Comparison of ENCODE assay signal across 29 cellular contexts in the genomic region with DNA sequence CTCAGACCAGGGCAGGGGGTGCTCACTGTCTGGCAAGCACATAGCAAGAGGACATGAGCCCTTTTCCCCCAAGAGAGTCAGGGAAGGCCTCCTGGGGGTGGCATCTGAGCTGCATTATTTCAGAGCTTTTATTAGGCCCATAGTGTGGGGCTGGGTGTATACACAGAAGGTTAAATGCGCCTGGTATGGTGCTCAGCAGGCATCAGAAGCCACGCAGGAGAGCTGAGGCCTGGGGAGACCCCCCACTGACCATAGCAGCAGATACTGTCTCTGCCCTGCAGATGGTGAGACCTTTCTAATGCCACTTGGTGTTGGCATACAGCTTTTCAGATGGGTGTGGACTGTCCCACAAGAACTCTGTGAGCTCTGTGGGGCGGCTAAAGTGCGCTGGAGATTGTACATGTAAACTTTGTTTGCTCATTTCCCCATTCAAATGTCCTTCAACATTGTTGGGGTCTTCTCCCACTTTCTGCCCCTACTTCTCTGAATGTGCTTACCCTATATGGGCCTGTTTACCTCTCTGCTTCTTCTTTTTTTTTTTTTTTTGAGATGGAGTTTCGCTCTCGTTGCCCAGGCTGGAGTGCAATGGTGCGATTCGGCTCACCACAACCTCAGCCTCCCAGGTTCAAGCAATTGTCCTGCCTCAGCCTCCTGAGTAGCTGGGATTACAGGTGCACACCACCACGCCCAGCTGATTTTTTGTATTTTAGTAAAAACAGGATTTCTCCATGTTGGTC.
"Had no signal": no experiment of that assay in that cellular context is flagged by ENCODE, and none has a peak within 500 bp of the region (broad histone marks: within the 10 kb centered on the region; RNA-seq: fewer than 3 reads in every experiment).

No MANE protein-coding gene starts in this region.

- H3K36me3 ChIP-seq: adrenal gland, WERI-Rb-1 had no signal

- ATAC-seq: activated CD4-positive, alpha-beta T cell treated with anti-CD3 and anti-CD28 coated beads for 36 hours; activated CD8-positive, alpha-beta memory T cell treated with anti-CD3 and anti-CD28 coated beads, Interleukin-2, amount 10 ng/mL, durations not matched to agents 7 days and 5 days; activated CD8-positive, alpha-beta T cell treated with anti-CD3 and anti-CD28 coated beads, Interleukin-2, amount 10 ng/mL, durations not matched to agents 7 days and 5 days; activated naive CD8-positive, alpha-beta T cell treated with anti-CD3 and anti-CD28 coated beads, Interleukin-2, amount 50 U/mL, for 24 hours; T-helper 17 cell had no signal

- DNase-seq: activated CD4-positive, alpha-beta memory T cell treated with anti-CD3 and anti-CD28 coated beads for 36 hours; activated CD4-positive, alpha-beta T cell treated with anti-CD3 and anti-CD28 coated beads for 36 hours; activated CD4-positive, alpha-beta T cell treated with anti-CD3 and anti-CD28 coated beads, Interleukin-2, amount 10 ng/mL, durations not matched to agents 24 days and 14 days; activated CD4-positive, CD25-positive, alpha-beta regulatory T cell; activated CD4-positive, CD25-positive, alpha-beta regulatory T cell treated with anti-CD3 and anti-CD28 coated beads, Interleukin-2, amount 50 U/mL, for 72 hours; activated CD8-positive, alpha-beta memory T cell treated with anti-CD3 and anti-CD28 coated beads, Interleukin-2, amount 10 ng/mL, durations not matched to agents 7 days and 5 days; activated CD8-positive, alpha-beta memory T cell treated with anti-CD3 and anti-CD28 coated beads, Interleukin-2, amount 50 U/mL, for 4 hours; activated CD8-positive, alpha-beta T cell treated with anti-CD3 and anti-CD28 coated beads, Interleukin-2, amount 10 ng/mL, durations not matched to agents 7 days and 5 days; activated effector memory CD4-positive, alpha-beta T cell treated with anti-CD3 and anti-CD28 coated beads, Interleukin-2, amount 50 U/mL, for 16 hours; activated naive CD4-positive, alpha-beta T cell treated with anti-CD3 and anti-CD28 coated beads for 36 hours; activated naive CD8-positive, alpha-beta T cell treated with anti-CD3 and anti-CD28 coated beads for 36 hours; activated naive CD8-positive, alpha-beta T cell treated with anti-CD3 and anti-CD28 coated beads, Interleukin-2, amount 50 U/mL, for 24 hours; activated T-cell treated with anti-CD3 and anti-CD28 coated beads, Interleukin-2, amount 50 U/mL, for 1 hour; activated T-cell treated with anti-CD3 and anti-CD28 coated beads, Interleukin-2, amount 50 U/mL, for 48 hours; adrenal gland; amygdala; body of pancreas; caudate nucleus; cortex of kidney; effector memory CD4-positive, alpha-beta T cell; head of caudate nucleus; T-helper 1 cell; T-helper 17 cell; WERI-Rb-1 had no signal

- H3K27ac ChIP-seq: adrenal gland, WERI-Rb-1 had no signal

- H3K4me1 Mint-ChIP-seq: activated CD4-positive, alpha-beta T cell treated with anti-CD3 and anti-CD28 coated beads for 36 hours; activated CD8-positive, alpha-beta memory T cell treated with anti-CD3 and anti-CD28 coated beads, Interleukin-2, amount 10 ng/mL, durations not matched to agents 7 days and 5 days; activated naive CD4-positive, alpha-beta T cell treated with anti-CD3 and anti-CD28 coated beads, Interleukin-2, amount 50 U/mL, for 24 hours; activated naive CD8-positive, alpha-beta T cell treated with anti-CD3 and anti-CD28 coated beads, Interleukin-2, amount 50 U/mL, for 24 hours; T-helper 17 cell had no signal

- H3K27ac Mint-ChIP-seq: activated CD4-positive, alpha-beta memory T cell treated with anti-CD3 and anti-CD28 coated beads for 36 hours; activated CD4-positive, alpha-beta T cell treated with anti-CD3 and anti-CD28 coated beads for 36 hours; activated CD4-positive, alpha-beta T cell treated with anti-CD3 and anti-CD28 coated beads, Interleukin-2, amount 10 ng/mL, durations not matched to agents 24 days and 14 days; activated CD8-positive, alpha-beta memory T cell treated with anti-CD3 and anti-CD28 coated beads, Interleukin-2, amount 10 ng/mL, durations not matched to agents 7 days and 5 days; activated CD8-positive, alpha-beta T cell treated with anti-CD3 and anti-CD28 coated beads, Interleukin-2, amount 10 ng/mL, durations not matched to agents 7 days and 5 days; activated naive CD4-positive, alpha-beta T cell treated with anti-CD3 and anti-CD28 coated beads for 36 hours; activated naive CD4-positive, alpha-beta T cell treated with anti-CD3 and anti-CD28 coated beads, Interleukin-2, amount 50 U/mL, for 24 hours; activated naive CD8-positive, alpha-beta T cell treated with anti-CD3 and anti-CD28 coated beads for 36 hours; activated naive CD8-positive, alpha-beta T cell treated with anti-CD3 and anti-CD28 coated beads, Interleukin-2, amount 50 U/mL, for 24 hours; activated T-helper 1 cell treated with anti-CD3 and anti-CD28 coated beads, Interleukin-12 subunit alpha, Interleukin-12 subunit beta, Interleukin-2, Interleukin-4 antibody, amounts not matched to agents 30 ng/mL and 10 ng/mL and 1 ng/mL, durations not matched to agents 14 hours and 24 hours and 36 hours; activated T-helper 2 cell treated with anti-CD3 and anti-CD28 coated beads, Interferon-gamma antibody, Interleukin-2, Interleukin-4, amounts not matched to agents 10 μg/mL and 5 μg/mL and 100 μg/mL, durations not matched to agents 14 hours and 24 hours and 36 hours; endodermal cell; T-helper 17 cell; T-helper 2 cell treated with Interferon-gamma antibody and Interleukin-4, amounts not matched to agents 5 μg/mL and 100 μg/mL, for 36 hours had no signal

- H3K4me3 ChIP-seq: adrenal gland, body of pancreas had no signal

- H3K4me3 Mint-ChIP-seq: activated CD4-positive, alpha-beta memory T cell treated with anti-CD3 and anti-CD28 coated beads for 36 hours; activated CD4-positive, alpha-beta T cell treated with anti-CD3 and anti-CD28 coated beads for 36 hours; activated CD4-positive, alpha-beta T cell treated with anti-CD3 and anti-CD28 coated beads, Interleukin-2, amount 10 ng/mL, durations not matched to agents 24 days and 14 days; activated CD8-positive, alpha-beta memory T cell treated with anti-CD3 and anti-CD28 coated beads, Interleukin-2, amount 10 ng/mL, durations not matched to agents 7 days and 5 days; activated CD8-positive, alpha-beta T cell treated with anti-CD3 and anti-CD28 coated beads, Interleukin-2, amount 10 ng/mL, durations not matched to agents 7 days and 5 days; activated naive CD4-positive, alpha-beta T cell treated with anti-CD3 and anti-CD28 coated beads for 36 hours; activated naive CD4-positive, alpha-beta T cell treated with anti-CD3 and anti-CD28 coated beads, Interleukin-2, amount 50 U/mL, for 24 hours; activated naive CD8-positive, alpha-beta T cell treated with anti-CD3 and anti-CD28 coated beads for 36 hours; activated naive CD8-positive, alpha-beta T cell treated with anti-CD3 and anti-CD28 coated beads, Interleukin-2, amount 50 U/mL, for 24 hours; activated T-helper 1 cell treated with anti-CD3 and anti-CD28 coated beads, Interleukin-12 subunit alpha, Interleukin-12 subunit beta, Interleukin-2, Interleukin-4 antibody, amounts not matched to agents 30 ng/mL and 10 ng/mL and 1 ng/mL, durations not matched to agents 14 hours and 24 hours and 36 hours; endodermal cell; T-helper 17 cell; T-helper 2 cell treated with Interferon-gamma antibody and Interleukin-4, amounts not matched to agents 5 μg/mL and 100 μg/mL, for 36 hours had no signal

- H3K9me3 Mint-ChIP-seq: activated CD4-positive, alpha-beta memory T cell treated with anti-CD3 and anti-CD28 coated beads for 36 hours; activated CD4-positive, alpha-beta T cell treated with anti-CD3 and anti-CD28 coated beads, Interleukin-2, amount 10 ng/mL, durations not matched to agents 24 days and 14 days; activated naive CD4-positive, alpha-beta T cell treated with anti-CD3 and anti-CD28 coated beads for 36 hours; activated naive CD4-positive, alpha-beta T cell treated with anti-CD3 and anti-CD28 coated beads, Interleukin-2, amount 50 U/mL, for 24 hours; activated naive CD8-positive, alpha-beta T cell treated with anti-CD3 and anti-CD28 coated beads for 36 hours; activated naive CD8-positive, alpha-beta T cell treated with anti-CD3 and anti-CD28 coated beads, Interleukin-2, amount 50 U/mL, for 24 hours; activated T-helper 1 cell treated with anti-CD3 and anti-CD28 coated beads, Interleukin-12 subunit alpha, Interleukin-12 subunit beta, Interleukin-2, Interleukin-4 antibody, amounts not matched to agents 30 ng/mL and 10 ng/mL and 1 ng/mL, durations not matched to agents 14 hours and 24 hours and 36 hours; activated T-helper 2 cell treated with anti-CD3 and anti-CD28 coated beads, Interferon-gamma antibody, Interleukin-2, Interleukin-4, amounts not matched to agents 10 μg/mL and 5 μg/mL and 100 μg/mL, durations not matched to agents 14 hours and 24 hours and 36 hours; endodermal cell; T-helper 2 cell treated with Interferon-gamma antibody and Interleukin-4, amounts not matched to agents 5 μg/mL and 100 μg/mL, for 36 hours had no signal

- H3K27me3 Mint-ChIP-seq: activated CD4-positive, alpha-beta memory T cell treated with anti-CD3 and anti-CD28 coated beads for 36 hours; activated CD4-positive, alpha-beta T cell treated with anti-CD3 and anti-CD28 coated beads for 36 hours; activated CD4-positive, alpha-beta T cell treated with anti-CD3 and anti-CD28 coated beads, Interleukin-2, amount 10 ng/mL, durations not matched to agents 24 days and 14 days; activated CD8-positive, alpha-beta memory T cell treated with anti-CD3 and anti-CD28 coated beads, Interleukin-2, amount 10 ng/mL, durations not matched to agents 7 days and 5 days; activated naive CD4-positive, alpha-beta T cell treated with anti-CD3 and anti-CD28 coated beads, Interleukin-2, amount 50 U/mL, for 24 hours; activated naive CD8-positive, alpha-beta T cell treated with anti-CD3 and anti-CD28 coated beads for 36 hours; activated naive CD8-positive, alpha-beta T cell treated with anti-CD3 and anti-CD28 coated beads, Interleukin-2, amount 50 U/mL, for 24 hours; T-helper 17 cell had no signal

- H3K4me1 ChIP-seq: body of pancreas had no signal

- H3K9me3 ChIP-seq: adrenal gland, body of pancreas had no signal

- H3K36me3 Mint-ChIP-seq: activated CD4-positive, alpha-beta memory T cell treated with anti-CD3 and anti-CD28 coated beads for 36 hours; activated CD8-positive, alpha-beta memory T cell treated with anti-CD3 and anti-CD28 coated beads, Interleukin-2, amount 10 ng/mL, durations not matched to agents 7 days and 5 days; activated naive CD4-positive, alpha-beta T cell treated with anti-CD3 and anti-CD28 coated beads, Interleukin-2, amount 50 U/mL, for 24 hours; activated naive CD8-positive, alpha-beta T cell treated with anti-CD3 and anti-CD28 coated beads for 36 hours had no signal

- H3K27me3 ChIP-seq: adrenal gland, body of pancreas had no signal
